ENCODE assay signal across 10 cellular contexts in the genomic region with DNA sequence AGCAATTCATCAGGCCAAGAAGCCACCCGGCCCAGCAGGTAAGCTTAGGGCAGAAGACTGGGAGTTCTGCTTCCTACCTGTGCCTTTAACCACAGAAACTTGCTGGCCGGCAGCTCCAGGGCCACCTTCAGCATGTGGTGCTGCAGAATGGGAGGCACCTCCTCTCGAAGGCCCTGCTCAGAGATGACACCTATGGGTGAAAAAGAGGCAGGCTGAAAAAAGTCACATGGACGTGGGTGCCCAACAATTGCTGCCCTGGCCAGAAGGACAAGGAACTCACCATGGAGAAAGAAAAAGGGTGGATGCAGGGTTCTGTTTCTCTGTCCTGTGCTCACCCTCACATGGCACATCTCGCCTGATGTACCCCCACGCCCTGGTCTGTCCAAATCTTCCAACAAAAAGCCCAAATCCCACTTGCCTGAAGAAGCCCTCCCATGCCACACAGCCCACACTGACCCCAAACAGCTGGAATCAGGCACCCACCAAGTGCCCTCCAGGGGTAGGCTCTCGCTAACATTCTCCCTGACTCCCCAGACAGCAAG. TPM values are rescaled to one million over a fixed set of nuclear protein-coding genes. Genes with fewer than 3 reads are reported as not detected.
DNase-seq lines count a peak whose midpoint lies in the region; ATAC-seq and TF ChIP-seq lines count a peak whose summit lies in the region.
"Had no signal": no experiment of that assay in that cellular context is flagged by ENCODE, and none has a peak within 500 bp of the region (broad histone marks: within the 10 kb centered on the region; RNA-seq: fewer than 3 reads in every experiment).

No MANE protein-coding gene starts in this region.

- H3K36me3 ChIP-seq in brain microvascular endothelial cell (replicated peaks) (peaks cover 79% of the 10 kb centered on the region), mucosa of descending colon (ENCODE audit: low read depth) (no peaks in the 10 kb centered on the region)

- H3K27ac ChIP-seq in brain microvascular endothelial cell: no peak overlapping the region
- H3K27ac ChIP-seq: body of pancreas had no signal

- DNase-seq in DMS 273 (lab: John Stamatoyannopoulos, UW; ENCODE audit: unreplicated experiment): peak; percentile 26
- no peak for DNase-seq in DMS 273 treated with DMSO at 0.1 percent for 48 hours (lab: John Stamatoyannopoulos, UW)
- DNase-seq in HuH-7.5 (ENCODE audit: low spot score): peak; percentile 22
- DNase-seq in brain microvascular endothelial cell: no peak
- DNase-seq in mucosa of descending colon: no peak
- DNase-seq in GOT3 (lab: John Stamatoyannopoulos, UW): no peak
- DNase-seq in NK-92 treated with Interleukin-12 subunit alpha and Interleukin-12 subunit beta, amount 100 ng/mL, for 24 hours (lab: John Stamatoyannopoulos, UW): no peak
- DNase-seq: activated CD4-positive, alpha-beta T cell treated with anti-CD3 and anti-CD28 coated beads, Interleukin-2, amount 50 U/mL, for 4 hours had no signal

- no peaks in the 10 kb centered on the region for H3K9me3 ChIP-seq in mucosa of descending colon
- H3K9me3 ChIP-seq: body of pancreas had no signal

- intact Hi-C loops in mucosa of descending colon (cut with DNase I, micrococcal nuclease): no loop called here

- TF ChIP-seq CTCF in brain microvascular endothelial cell (IDR thresholded peaks at IDR 0.05; ENCODE audit: low read depth, low read length, missing control alignments): peak; percentile 53
- no peak for TF ChIP-seq CTCF in mucosa of descending colon (IDR thresholded peaks at IDR 0.05)

- ATAC-seq in mucosa of descending colon (peak; percentile 43), GM18873 (IDR thresholded peaks at IDR 0.05; ENCODE audit: low FRiP score, unreplicated experiment) (no peak)
- ATAC-seq: body of pancreas had no signal

- in situ Hi-C loops in brain microvascular endothelial cell (cut with HindIII; ENCODE audit: low pct_ligation_motif_present, low sequenced_read_pairs): no loop called here

- H3K4me3 ChIP-seq in brain microvascular endothelial cell (ENCODE audit: low read depth, low read length) (no peak overlapping the region), mucosa of descending colon (no peak overlapping the region)
- H3K4me3 ChIP-seq: body of pancreas had no signal

- H3K27me3 ChIP-seq in brain microvascular endothelial cell (replicated peaks): no peaks in the 10 kb centered on the region
- H3K27me3 ChIP-seq: body of pancreas had no signal

- peaks cover 5% of the 10 kb centered on the region for H3K4me1 ChIP-seq in mucosa of descending colon (ENCODE audit: low read depth)
- H3K4me1 ChIP-seq: body of pancreas had no signal

RNA-seq across cellular contexts. Expression of a gene that starts 33.0 kb away (rescaled TPM):
- total RNA-seq in mucosa of descending colon: 10 to 100 TPM in 1 of 3 donors, 1 to 10 TPM in 2; 8.4 to 13.5 (median 8.7) TPM

RNA-seq across cellular contexts. Expression of a gene that starts 52.7 kb away (rescaled TPM):
- 10 to 100 TPM; 13.7 to 27.8 (median 15.3) TPM for total RNA-seq in mucosa of descending colon

Comparison
In these comparisons a context has a peak if more than half of its experiments do, and no peak if none do; other contexts are left out.
1. DNase-seq: peak in DMS 273 (single experiment) and HuH-7.5 (single experiment); none in DMS 273 treated with DMSO at 0.1 percent for 48 hours (single experiment), brain microvascular endothelial cell (single experiment), mucosa of descending colon (0 of 3), GOT3 (single experiment) and NK-92 treated with Interleukin-12 subunit alpha and Interleukin-12 subunit beta, amount 100 ng/mL, for 24 hours (single experiment).